ENCODE assay signal across 1 cellular context in genomic region chr4:102560115-102560514, GRCh38.
TF ChIP-seq lines count a peak whose summit lies in the region.

No MANE protein-coding gene starts in this region.

TF ChIP-seq in IMR-90, 13 proteins besides CTCF, POLR2A, EP300 and RAD21:
- TF ChIP-seq RFX5 (IDR thresholded peaks at IDR 0.05; ENCODE audit: low read depth, low read length) (no peak), ELK1 (IDR thresholded peaks at IDR 0.05; ENCODE audit: borderline replicate concordance, low read depth, low read length) (no peak), CEBPB (IDR thresholded peaks at IDR 0.05; ENCODE audit: low read depth, low read length) (no peak), MAFK (IDR thresholded peaks at IDR 0.05; ENCODE audit: low read depth, low read length) (no peak), RCOR1 (IDR thresholded peaks at IDR 0.05; ENCODE audit: insufficient replicate concordance, low read length) (no peak), FOS (IDR thresholded peaks at IDR 0.05; ENCODE audit: low read depth, low read length) (no peak), MAZ (IDR thresholded peaks at IDR 0.05; ENCODE audit: borderline replicate concordance, low read depth, low read length) (no peak), MXI1 (IDR thresholded peaks at IDR 0.05; ENCODE audit: borderline replicate concordance, low read depth, low read length) (no peak), NFE2L2 (IDR thresholded peaks at IDR 0.05; ENCODE audit: low read depth, low read length) (no peak), USF2 (IDR thresholded peaks at IDR 0.05; ENCODE audit: low read depth, low read length) (no peak), SMC3 (IDR thresholded peaks at IDR 0.05; ENCODE audit: low read depth, low read length) (no peak), CHD1 (IDR thresholded peaks at IDR 0.05; ENCODE audit: low read depth, low read length) (no peak), BHLHE40 (IDR thresholded peaks at IDR 0.05; ENCODE audit: low read depth, low read length) (no peak)
